Comparison of ENCODE assay signal across 8 cellular contexts in genomic region chr3:119702530-119703527, GRCh38. TPM values are rescaled to one million over a fixed set of nuclear protein-coding genes. Genes with fewer than 3 reads are reported as not detected.
DNase-seq lines count a peak whose midpoint lies in the region; ATAC-seq and TF ChIP-seq lines count a peak whose summit lies in the region.

Gene CFAP91 (plus strand): TSS chr3:119703022. CDS start chr3:119703099, 77 bp downstream.

- H3K4me3 ChIP-seq in GM08714 (ENCODE audit: low read length) = peak within 1 kb of the TSS; percentile 61; the same call in 1 of the 2 replicates
- H3K4me3 ChIP-seq in spleen = peak within 1 kb of the TSS; percentile 42 to 78 (median 50)

- H3K4me1 ChIP-seq in spleen = peaks cover 7 to 41% (median 28%) of the 10 kb centered on the region in 6 donors

- ATAC-seq in HG02571 (IDR thresholded peaks at IDR 0.05; ENCODE audit: unreplicated experiment) = peak; percentile 88
- peak; percentile 71 for ATAC-seq in central memory CD8-positive, alpha-beta T cell (replicated peaks; ENCODE audit: extremely low read depth, poor library complexity, severe bottlenecking)

- H3K36me3 ChIP-seq in spleen = no peaks in the 10 kb centered on the region

- no peak for TF ChIP-seq POLR2A in spleen (IDR thresholded peaks at IDR 0.05)

- peaks cover 2% of the 10 kb centered on the region for H3K36me3 Mint-ChIP-seq in central memory CD8-positive, alpha-beta T cell (ENCODE audit: insufficient read depth)

- no peaks in the 10 kb centered on the region for H3K9me3 Mint-ChIP-seq in central memory CD8-positive, alpha-beta T cell

- TF ChIP-seq CTCF in spleen (IDR thresholded peaks at IDR 0.05 in 8 of 11, conservative IDR thresholded peaks at IDR 0.05 in 3 of 11) = no peak

- H3K27ac Mint-ChIP-seq in central memory CD8-positive, alpha-beta T cell (ENCODE audit: low read depth) = peak within 1 kb of the TSS; percentile 74

- WGBS in spleen, 5 donors = 11 to 15% (median 11%) methylated on average over 41 to 59 of the region's 59 CpGs

- H3K27ac ChIP-seq in spleen = peak within 1 kb of the TSS in 6 of 8 donors; percentile 5 to 78 (median 59)

- peak within 1 kb of the TSS; percentile 77 for H3K4me3 Mint-ChIP-seq in central memory CD8-positive, alpha-beta T cell

- DNase-seq in NCI-H1436 treated with DMSO at 0.1 percent for 48 hours (lab: John Stamatoyannopoulos, UW) (peak; percentile 79), islet precursor cell (peak; percentile 99), spleen (peak; percentile 97), NCI-H1048 (lab: John Stamatoyannopoulos, UW) (no peak)
- peak; percentile 66 for DNase-seq in activated CD4-positive, alpha-beta T cell treated with anti-CD3 and anti-CD28 coated beads for 1 hour
- DNase-seq in central memory CD8-positive, alpha-beta T cell (ENCODE audit: low spot score in 2 of 2) = peak; percentile 57 to 71

- intact Hi-C loops in spleen (cut with DNase I; ENCODE audit: low total_unique reads) = no loop called here

- H3K27me3 ChIP-seq in spleen (replicated peaks in 1 of 7) = no peaks in the 10 kb centered on the region

- peaks cover 24% of the 10 kb centered on the region for H3K4me1 Mint-ChIP-seq in central memory CD8-positive, alpha-beta T cell

- H3K27me3 Mint-ChIP-seq in central memory CD8-positive, alpha-beta T cell = no peaks in the 10 kb centered on the region

- H3K9me3 ChIP-seq in spleen = no peaks in the 10 kb centered on the region

RNA-seq across cellular contexts. Expression of gene CFAP91, which starts in this region (rescaled TPM):
- 100 to 1,000 TPM in 1 of 7 donors, 10 to 100 TPM in 6; 30.2 to 141 (median 68.2) TPM for total RNA-seq in spleen
- 10 to 100 TPM; 11.0 to 33.7 (median 24.2) TPM for polyA plus RNA-seq in spleen
